In the genomic region with DNA sequence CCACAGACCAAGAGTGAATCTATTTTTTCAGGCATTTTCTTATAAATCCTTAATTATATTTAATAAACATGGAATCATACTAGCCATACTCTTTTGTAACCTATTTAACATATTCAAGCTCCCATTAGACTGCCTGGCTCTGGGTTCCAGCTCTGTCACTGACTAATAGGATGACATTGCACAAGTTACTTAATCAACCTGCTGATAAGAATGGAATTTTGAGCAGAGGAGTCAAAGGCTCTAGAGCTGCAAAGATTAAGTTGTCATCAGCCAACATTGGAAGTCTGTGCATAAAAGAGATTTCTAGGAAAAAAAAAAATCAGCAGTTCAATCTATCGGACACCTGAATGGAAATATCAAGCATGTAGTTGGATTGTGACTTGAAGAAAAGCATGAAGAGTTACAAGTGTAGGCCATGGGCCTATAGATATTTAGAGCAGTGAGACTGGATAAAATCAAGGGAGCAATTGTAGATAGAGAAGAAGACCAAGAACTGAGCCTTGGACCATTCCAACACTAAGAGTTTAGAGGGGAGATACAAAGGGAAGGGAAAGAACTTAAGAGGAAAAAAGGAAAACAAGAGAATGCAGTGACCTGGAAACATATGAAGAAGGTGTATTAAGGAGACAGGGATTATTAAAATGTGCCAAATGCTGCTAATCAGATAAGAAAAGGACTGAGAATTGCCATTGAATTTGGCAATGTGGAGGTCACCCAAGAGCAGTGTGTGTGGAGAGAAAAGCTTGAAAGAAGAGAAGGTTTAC, we compare ENCODE assay signal across 2 cellular contexts.
A peak's percentile ranks its signal among the peaks of the same experiment; 100 is the strongest.
TF ChIP-seq lines count a peak whose summit lies in the region.

No MANE protein-coding gene starts in this region.

TF ChIP-seq in IMR-90, 13 proteins besides CTCF, POLR2A, EP300 and RAD21:
- TF ChIP-seq NFE2L2 (IDR thresholded peaks at IDR 0.05; ENCODE audit: low read depth, low read length) (peak; percentile 67; the same call in 1 of the 2 replicates), SMC3 (IDR thresholded peaks at IDR 0.05; ENCODE audit: low read depth, low read length) (no peak), CEBPB (IDR thresholded peaks at IDR 0.05; ENCODE audit: low read depth, low read length) (peak; percentile 91)
TF ChIP-seq in IMR-90: peak in this region for 2.

TF ChIP-seq in liver, 16 proteins besides CTCF, POLR2A, EP300 and RAD21:
- TF ChIP-seq HNF4G (IDR thresholded peaks at IDR 0.05), result no peak
- TF ChIP-seq TAF1 (conservative IDR thresholded peaks at IDR 0.05), result no peak
- TF ChIP-seq RXRA (IDR thresholded peaks at IDR 0.05), result no peak
- TF ChIP-seq EGR1 (IDR thresholded peaks at IDR 0.05; ENCODE audit: low read depth in 2 of 2), result peak in 1 of 2 donors; percentile 24
- TF ChIP-seq HNF4A (conservative IDR thresholded peaks at IDR 0.05), result peak in 1 of 2 donors; percentile 64
- TF ChIP-seq, protein P1, sequence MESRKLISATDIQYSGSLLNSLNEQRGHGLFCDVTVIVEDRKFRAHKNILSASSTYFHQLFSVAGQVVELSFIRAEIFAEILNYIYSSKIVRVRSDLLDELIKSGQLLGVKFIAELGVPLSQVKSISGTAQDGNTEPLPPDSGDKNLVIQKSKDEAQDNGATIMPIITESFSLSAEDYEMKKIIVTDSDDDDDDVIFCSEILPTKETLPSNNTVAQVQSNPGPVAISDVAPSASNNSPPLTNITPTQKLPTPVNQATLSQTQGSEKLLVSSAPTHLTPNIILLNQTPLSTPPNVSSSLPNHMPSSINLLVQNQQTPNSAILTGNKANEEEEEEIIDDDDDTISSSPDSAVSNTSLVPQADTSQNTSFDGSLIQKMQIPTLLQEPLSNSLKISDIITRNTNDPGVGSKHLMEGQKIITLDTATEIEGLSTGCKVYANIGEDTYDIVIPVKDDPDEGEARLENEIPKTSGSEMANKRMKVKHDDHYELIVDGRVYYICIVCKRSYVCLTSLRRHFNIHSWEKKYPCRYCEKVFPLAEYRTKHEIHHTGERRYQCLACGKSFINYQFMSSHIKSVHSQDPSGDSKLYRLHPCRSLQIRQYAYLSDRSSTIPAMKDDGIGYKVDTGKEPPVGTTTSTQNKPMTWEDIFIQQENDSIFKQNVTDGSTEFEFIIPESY (IDR thresholded peaks at IDR 0.05), result peak; percentile 29
- no peak for TF ChIP-seq JUND (IDR thresholded peaks at IDR 0.05)
- TF ChIP-seq, protein P2, sequence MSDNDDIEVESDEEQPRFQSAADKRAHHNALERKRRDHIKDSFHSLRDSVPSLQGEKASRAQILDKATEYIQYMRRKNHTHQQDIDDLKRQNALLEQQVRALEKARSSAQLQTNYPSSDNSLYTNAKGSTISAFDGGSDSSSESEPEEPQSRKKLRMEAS (IDR thresholded peaks at IDR 0.05), result peak; percentile 37
- no peak for TF ChIP-seq SP1 (IDR thresholded peaks at IDR 0.05)
- peak; percentile 38 for TF ChIP-seq YY1 (IDR thresholded peaks at IDR 0.05)
